Comparison of ENCODE assay signal across 22 cellular contexts in genomic region chr1:9797049-9797448, GRCh38. TPM values are rescaled to one million over a fixed set of nuclear protein-coding genes. Genes with fewer than 3 reads are reported as not detected.
DNase-seq lines count a peak whose midpoint lies in the region; ATAC-seq and TF ChIP-seq lines count a peak whose summit lies in the region.
"Had no signal": no experiment of that assay in that cellular context is flagged by ENCODE, and none has a peak within 500 bp of the region (broad histone marks: within the 10 kb centered on the region; RNA-seq: fewer than 3 reads in every experiment).

No MANE protein-coding gene starts in this region.

- H3K4me3 Mint-ChIP-seq in activated CD8-positive, alpha-beta T cell treated with anti-CD3 and anti-CD28 coated beads, Interleukin-2, amount 10 ng/mL, durations not matched to agents 7 days and 5 days, result no peak overlapping the region
- no peak overlapping the region for H3K4me3 Mint-ChIP-seq in activated CD8-positive, alpha-beta T cell treated with anti-CD3 and anti-CD28 coated beads for 36 hours
- H3K4me3 Mint-ChIP-seq in activated T-helper 17 cell treated with anti-CD3 and anti-CD28 coated beads, Interleukin-2, amount 50 U/mL, for 72 hours, result peak overlapping the region; percentile 49
- peak overlapping the region; percentile 3 for H3K4me3 Mint-ChIP-seq in type B pancreatic cell
- H3K4me3 Mint-ChIP-seq: activated CD8-positive, alpha-beta memory T cell treated with anti-CD3 and anti-CD28 coated beads, Interleukin-2, amount 10 ng/mL, durations not matched to agents 7 days and 5 days had no signal

- H3K27me3 ChIP-seq in mesenchymal stem cell (ENCODE audit: control insufficient read depth in 1 of 2, insufficient read depth in 1 of 2, low read length in 2 of 2) (no peaks in the 10 kb centered on the region), stomach (no peaks in the 10 kb centered on the region)
- H3K27me3 ChIP-seq: cardiac muscle cell, foreskin keratinocyte, tibial nerve had no signal

- POLR2A ChIA-PET in activated CD8-positive, alpha-beta T cell treated with anti-CD3 and anti-CD28 coated beads, Interleukin-2, amount 10 ng/mL, durations not matched to agents 7 days and 5 days (lab: Charles Lee), result interaction anchor here (0.9 kb wide), 1 partner anchor 49 kb away, joined by 3 read pairs; no protein-coding TSS in a partner anchor
- POLR2A ChIA-PET in activated CD8-positive, alpha-beta T cell treated with anti-CD3 and anti-CD28 coated beads for 36 hours (lab: Charles Lee), result interaction anchor here (0.6 to 1.6 kb wide), 2 partner anchors 9 to 413 kb away, joined by 3 to 4 read pairs; no protein-coding TSS in a partner anchor

- peaks cover 62% of the 10 kb centered on the region for H3K4me1 Mint-ChIP-seq in activated CD8-positive, alpha-beta T cell treated with anti-CD3 and anti-CD28 coated beads, Interleukin-2, amount 10 ng/mL, durations not matched to agents 7 days and 5 days (ENCODE audit: low read depth)
- peaks cover 49% of the 10 kb centered on the region for H3K4me1 Mint-ChIP-seq in activated CD8-positive, alpha-beta T cell treated with anti-CD3 and anti-CD28 coated beads for 36 hours (ENCODE audit: low read depth)
- peaks cover 32% of the 10 kb centered on the region for H3K4me1 Mint-ChIP-seq in activated T-helper 17 cell treated with anti-CD3 and anti-CD28 coated beads, Interleukin-2, amount 50 U/mL, for 72 hours
- H3K4me1 Mint-ChIP-seq in type B pancreatic cell (ENCODE audit: unreplicated experiment), result peaks cover 49% of the 10 kb centered on the region

- H4K8ac ChIP-seq in mesenchymal stem cell (ENCODE audit: low read length), result peak overlapping the region; percentile 42

- intact Hi-C loops in activated CD8-positive, alpha-beta T cell treated with anti-CD3 and anti-CD28 coated beads for 36 hours (cut with micrococcal nuclease), result no loop called here
- intact Hi-C loops in stomach (cut with DNase I; ENCODE audit: low total_unique reads), result no loop called here

- H2BK15ac ChIP-seq in mesenchymal stem cell (ENCODE audit: low read depth, poor library complexity, severe bottlenecking), result no peak overlapping the region

- no peak for TF ChIP-seq CTCF in activated CD8-positive, alpha-beta T cell treated with anti-CD3 and anti-CD28 coated beads for 36 hours (IDR thresholded peaks at IDR 0.05)
- TF ChIP-seq CTCF in type B pancreatic cell (conservative IDR thresholded peaks at IDR 0.05) (no peak), stomach (IDR thresholded peaks at IDR 0.05) (no peak)

- H3K27ac Mint-ChIP-seq in activated CD8-positive, alpha-beta T cell treated with anti-CD3 and anti-CD28 coated beads, Interleukin-2, amount 10 ng/mL, durations not matched to agents 7 days and 5 days, result peak overlapping the region; percentile 56
- H3K27ac Mint-ChIP-seq in activated CD8-positive, alpha-beta T cell treated with anti-CD3 and anti-CD28 coated beads for 36 hours, result no peak overlapping the region
- H3K27ac Mint-ChIP-seq in activated T-helper 17 cell treated with anti-CD3 and anti-CD28 coated beads, Interleukin-2, amount 50 U/mL, for 72 hours, result peak overlapping the region; percentile 26
- H3K27ac Mint-ChIP-seq in type B pancreatic cell, result no peak overlapping the region
- H3K27ac Mint-ChIP-seq: activated CD8-positive, alpha-beta memory T cell treated with anti-CD3 and anti-CD28 coated beads, Interleukin-2, amount 10 ng/mL, durations not matched to agents 7 days and 5 days; progenitor cell of endocrine pancreas had no signal

- peak overlapping the region in 1 of 2 experiments; percentile 49 for H3K4ac ChIP-seq in mesenchymal stem cell (ENCODE audit: low read depth in 1 of 2, low read length in 2 of 2)

- H4K91ac ChIP-seq in mesenchymal stem cell (ENCODE audit: low read length), result no peak overlapping the region

- H3K27me3 Mint-ChIP-seq in activated CD8-positive, alpha-beta T cell treated with anti-CD3 and anti-CD28 coated beads, Interleukin-2, amount 10 ng/mL, durations not matched to agents 7 days and 5 days (ENCODE audit: low read depth), result no peaks in the 10 kb centered on the region
- H3K27me3 Mint-ChIP-seq in activated CD8-positive, alpha-beta T cell treated with anti-CD3 and anti-CD28 coated beads for 36 hours, result no peaks in the 10 kb centered on the region
- H3K27me3 Mint-ChIP-seq in activated T-helper 17 cell treated with anti-CD3 and anti-CD28 coated beads, Interleukin-2, amount 50 U/mL, for 72 hours, result no peaks in the 10 kb centered on the region
- H3K27me3 Mint-ChIP-seq in type B pancreatic cell, result no peaks in the 10 kb centered on the region
- H3K27me3 Mint-ChIP-seq: activated CD8-positive, alpha-beta memory T cell treated with anti-CD3 and anti-CD28 coated beads, Interleukin-2, amount 10 ng/mL, durations not matched to agents 7 days and 5 days; progenitor cell of endocrine pancreas had no signal

- peak overlapping the region; percentile 65 for H2AK5ac ChIP-seq in mesenchymal stem cell (ENCODE audit: low read length, severe bottlenecking)

- H3K36me3 Mint-ChIP-seq in activated CD8-positive, alpha-beta T cell treated with anti-CD3 and anti-CD28 coated beads, Interleukin-2, amount 10 ng/mL, durations not matched to agents 7 days and 5 days (ENCODE audit: low read depth), result peaks cover 27% of the 10 kb centered on the region
- peaks cover 6% of the 10 kb centered on the region for H3K36me3 Mint-ChIP-seq in activated CD8-positive, alpha-beta T cell treated with anti-CD3 and anti-CD28 coated beads for 36 hours (ENCODE audit: low read depth)
- no peaks in the 10 kb centered on the region for H3K36me3 Mint-ChIP-seq in activated T-helper 17 cell treated with anti-CD3 and anti-CD28 coated beads, Interleukin-2, amount 50 U/mL, for 72 hours (ENCODE audit: low read depth)
- no peaks in the 10 kb centered on the region for H3K36me3 Mint-ChIP-seq in type B pancreatic cell

- peak overlapping the region; percentile 57 for H3K4me2 ChIP-seq in mesenchymal stem cell (ENCODE audit: low read length, poor library complexity, severe bottlenecking)

- H3K9ac ChIP-seq in mesenchymal stem cell (ENCODE audit: low read length), result no peak overlapping the region

- H3K36me3 ChIP-seq in mesenchymal stem cell (ENCODE audit: control insufficient read depth in 1 of 2, insufficient read depth in 2 of 2, low read depth in 1 of 2, low read length in 2 of 2) (no peaks in the 10 kb centered on the region), stomach (no peaks in the 10 kb centered on the region)
- H3K36me3 ChIP-seq: cardiac muscle cell, tibial nerve had no signal

- peaks cover 10% of the 10 kb centered on the region for H3K79me1 ChIP-seq in mesenchymal stem cell (replicated peaks; ENCODE audit: low read length, poor library complexity, severe bottlenecking)

- H2AFZ ChIP-seq in mesenchymal stem cell (ENCODE audit: low read depth, low read length), result no peak overlapping the region

- H3K4me1 ChIP-seq in mesenchymal stem cell (ENCODE audit: control insufficient read depth, insufficient read depth, low read depth, low read length) (peaks cover 30% of the 10 kb centered on the region), stomach (peaks cover 3 to 66% (median 39%) of the 10 kb centered on the region in 4 donors)

- no peak overlapping the region for H2BK12ac ChIP-seq in mesenchymal stem cell (ENCODE audit: low read length in 2 of 2)

- TF ChIP-seq POLR2A in stomach (IDR thresholded peaks at IDR 0.05), result no peak

- H3K18ac ChIP-seq in mesenchymal stem cell (ENCODE audit: low read depth in 1 of 2, low read length in 2 of 2), result peak overlapping the region in 1 of 2 experiments; percentile 8

- no peak overlapping the region for H2BK120ac ChIP-seq in mesenchymal stem cell (ENCODE audit: low read depth, low read length)

- H3K27ac ChIP-seq in mesenchymal stem cell (ENCODE audit: low read length, poor library complexity, severe bottlenecking) (peak overlapping the region; percentile 98), stomach (no peak overlapping the region)
- H3K27ac ChIP-seq: cardiac muscle cell, foreskin keratinocyte, HL-60 had no signal

- CTCF ChIA-PET in activated CD8-positive, alpha-beta T cell treated with anti-CD3 and anti-CD28 coated beads, Interleukin-2, amount 10 ng/mL, durations not matched to agents 7 days and 5 days (lab: Charles Lee), result interaction anchor here (0.9 to 2.1 kb wide), 2 partner anchors 11 to 12 kb away, joined by 3 to 9 read pairs; no protein-coding TSS in a partner anchor
- CTCF ChIA-PET in activated CD8-positive, alpha-beta T cell treated with anti-CD3 and anti-CD28 coated beads for 36 hours (lab: Charles Lee), result interaction anchor here (7.9 kb wide), 1 partner anchor 13 kb away, joined by 47 read pairs; no protein-coding TSS in a partner anchor

- H3K4me3 ChIP-seq in mesenchymal stem cell (ENCODE audit: insufficient read depth in 1 of 2, low read depth in 1 of 2, low read length in 2 of 2) (no peak overlapping the region), stomach (no peak overlapping the region)
- H3K4me3 ChIP-seq: cardiac muscle cell, skin epidermis, tibial nerve had no signal

- DNase-seq in activated CD8-positive, alpha-beta T cell treated with anti-CD3 and anti-CD28 coated beads, Interleukin-2, amount 10 ng/mL, durations not matched to agents 7 days and 5 days, result no peak
- DNase-seq in activated CD8-positive, alpha-beta T cell treated with anti-CD3 and anti-CD28 coated beads for 36 hours, result no peak
- DNase-seq in mesenchymal stem cell (no peak), type B pancreatic cell (ENCODE audit: extremely low spot score, unreplicated experiment) (no peak), anterior cingulate cortex (lab: John Stamatoyannopoulos, UW) (no peak), stomach (no peak)
- DNase-seq: activated CD8-positive, alpha-beta memory T cell treated with anti-CD3 and anti-CD28 coated beads, Interleukin-2, amount 10 ng/mL, durations not matched to agents 7 days and 5 days; foreskin keratinocyte; left cardiac atrium; midbrain; NCI-H1436 treated with DMSO at 0.1 percent for 48 hours; NCI-H2171; NCI-H526 treated with DMSO at 0.1 percent for 48 hours; stimulated activated CD4-positive, alpha-beta T cell treated with anti-CD3 and anti-CD28 coated beads, Interleukin-2, amount 100 ng/mL, for 24 hours; stimulated activated naive CD8-positive, alpha-beta T cell treated with anti-CD3 and anti-CD28 coated beads, Interleukin-15, Interleukin-2, amounts not matched to agents 100 U/mL and 50 U/mL, for 24 hours had no signal

- H3K14ac ChIP-seq in mesenchymal stem cell (ENCODE audit: low read length in 2 of 2), result no peak overlapping the region

- peak overlapping the region; percentile 95 for H2BK5ac ChIP-seq in mesenchymal stem cell (ENCODE audit: low read depth, low read length, poor library complexity, severe bottlenecking)

- H3K9me3 Mint-ChIP-seq in activated CD8-positive, alpha-beta T cell treated with anti-CD3 and anti-CD28 coated beads, Interleukin-2, amount 10 ng/mL, durations not matched to agents 7 days and 5 days (ENCODE audit: insufficient read depth), result no peaks in the 10 kb centered on the region
- no peaks in the 10 kb centered on the region for H3K9me3 Mint-ChIP-seq in activated CD8-positive, alpha-beta T cell treated with anti-CD3 and anti-CD28 coated beads for 36 hours
- H3K9me3 Mint-ChIP-seq in activated T-helper 17 cell treated with anti-CD3 and anti-CD28 coated beads, Interleukin-2, amount 50 U/mL, for 72 hours, result no peaks in the 10 kb centered on the region
- no peaks in the 10 kb centered on the region for H3K9me3 Mint-ChIP-seq in type B pancreatic cell

- TF ChIP-seq EP300 in stomach (IDR thresholded peaks at IDR 0.05), result no peak

- no peaks in the 10 kb centered on the region for H3K9me3 ChIP-seq in mesenchymal stem cell (ENCODE audit: control insufficient read depth, low read length)
- H3K9me3 ChIP-seq in stomach, result no peaks in the 10 kb centered on the region
- H3K9me3 ChIP-seq: tibial nerve had no signal

- H3K23ac ChIP-seq in mesenchymal stem cell (ENCODE audit: low read length in 2 of 2), result no peak overlapping the region

- no peak for ATAC-seq in activated CD8-positive, alpha-beta T cell treated with anti-CD3 and anti-CD28 coated beads, Interleukin-2, amount 10 ng/mL, durations not matched to agents 7 days and 5 days
- ATAC-seq in activated CD8-positive, alpha-beta T cell treated with anti-CD3 and anti-CD28 coated beads for 36 hours, result no peak
- no peak for ATAC-seq in activated T-helper 17 cell treated with anti-CD3 and anti-CD28 coated beads, Interleukin-2, amount 50 U/mL, for 72 hours (replicated peaks)
- no peak for ATAC-seq in GM21360 (IDR thresholded peaks at IDR 0.05; ENCODE audit: unreplicated experiment)
- ATAC-seq: activated CD8-positive, alpha-beta memory T cell treated with anti-CD3 and anti-CD28 coated beads, Interleukin-2, amount 10 ng/mL, durations not matched to agents 7 days and 5 days; foreskin keratinocyte; left cardiac atrium; stimulated activated naive CD8-positive, alpha-beta T cell treated with anti-CD3 and anti-CD28 coated beads, Interleukin-15, Interleukin-2, amounts not matched to agents 100 U/mL and 50 U/mL, for 24 hours had no signal

RNA-seq across cellular contexts. Expression of gene CLSTN1, which starts 26.7 kb away (rescaled TPM):
- 10 to 100 TPM; 91.1 to 96.8 TPM for total RNA-seq in activated CD8-positive, alpha-beta T cell treated with anti-CD3 and anti-CD28 coated beads, Interleukin-2, amount 10 ng/mL, durations not matched to agents 7 days and 5 days
- total RNA-seq in activated CD8-positive, alpha-beta T cell treated with anti-CD3 and anti-CD28 coated beads for 36 hours, result 10 to 100 TPM; 29.3 to 29.9 TPM
- total RNA-seq in activated T-helper 17 cell treated with anti-CD3 and anti-CD28 coated beads, Interleukin-2, amount 50 U/mL, for 72 hours, result 10 to 100 TPM; 41.7 to 55.5 TPM
- polyA plus RNA-seq in mesenchymal stem cell (2013, experiment 1 of 2), result 81.8 TPM
- polyA plus RNA-seq in mesenchymal stem cell (2013, experiment 2 of 2), result 79.6 TPM
- total RNA-seq in type B pancreatic cell (ENCODE audit: low replicate concordance) (112 and 136 TPM in 2 replicates), stomach (100 to 1,000 TPM in 1 of 5 donors, 10 to 100 TPM in 4; 15.8 to 156 (median 42.6) TPM)
- 10 to 100 TPM; 10.5 to 59.3 (median 18.9) TPM for polyA plus RNA-seq in stomach

Comparison
In these comparisons a context has a peak if more than half of its experiments do, and no peak if none do; other contexts are left out.
1. H3K27ac Mint-ChIP-seq: peak in activated CD8-positive, alpha-beta T cell treated with anti-CD3 and anti-CD28 coated beads, Interleukin-2, amount 10 ng/mL, durations not matched to agents 7 days and 5 days (single experiment) and activated T-helper 17 cell treated with anti-CD3 and anti-CD28 coated beads, Interleukin-2, amount 50 U/mL, for 72 hours (single experiment); none in activated CD8-positive, alpha-beta T cell treated with anti-CD3 and anti-CD28 coated beads for 36 hours (single experiment) and type B pancreatic cell (single experiment).
2. H3K4me3 Mint-ChIP-seq: peak in activated T-helper 17 cell treated with anti-CD3 and anti-CD28 coated beads, Interleukin-2, amount 50 U/mL, for 72 hours (single experiment) and type B pancreatic cell (single experiment); none in activated CD8-positive, alpha-beta T cell treated with anti-CD3 and anti-CD28 coated beads, Interleukin-2, amount 10 ng/mL, durations not matched to agents 7 days and 5 days (single experiment) and activated CD8-positive, alpha-beta T cell treated with anti-CD3 and anti-CD28 coated beads for 36 hours (single experiment).